In genomic region chr4:6294705-6295421, GRCh38 we compare ENCODE assay signal across 27 cellular contexts.
"Had no signal": no experiment of that assay in that cellular context is flagged by ENCODE, and none has a peak within 500 bp of the region (broad histone marks: within the 10 kb centered on the region; RNA-seq: fewer than 3 reads in every experiment).

No MANE protein-coding gene starts in this region.

- H3K79me2 ChIP-seq: hepatocyte had no signal

- H3K36me3 Mint-ChIP-seq: naive B cell; stimulated activated effector memory CD8-positive, alpha-beta T cell treated with anti-CD3 and anti-CD28 coated beads, Interleukin-12 subunit alpha, Interleukin-12 subunit beta, amount 100 ng/mL, for 72 hours had no signal

- H3K4me3 ChIP-seq: heart right ventricle, hepatocyte, left ventricle myocardium inferior, lung, neural progenitor cell, pancreas, prostate gland, sigmoid colon, spleen, suprapubic skin, thoracic aorta, tibial artery, upper lobe of right lung had no signal

- H3K9me3 Mint-ChIP-seq: mesothelial cell of epicardium; naive B cell; nephron; neural progenitor cell; stimulated activated effector memory CD8-positive, alpha-beta T cell treated with anti-CD3 and anti-CD28 coated beads, Interleukin-12 subunit alpha, Interleukin-12 subunit beta, amount 100 ng/mL, for 72 hours; stimulated activated naive CD8-positive, alpha-beta T cell treated with anti-CD3 and anti-CD28 coated beads, Interleukin-15, Interleukin-2, amounts not matched to agents 100 ng/mL and 50 ng/mL, for 24 hours had no signal

- H3K9me3 ChIP-seq: heart right ventricle, left ventricle myocardium inferior, pancreas, prostate gland, sigmoid colon, spleen, suprapubic skin, thoracic aorta, tibial artery, upper lobe of right lung had no signal

- H3K27ac ChIP-seq: heart right ventricle, hepatocyte, left ventricle myocardium inferior, neural progenitor cell, pancreas, prostate gland, sigmoid colon, spleen, suprapubic skin, thoracic aorta, tibial artery, upper lobe of right lung had no signal

- ATAC-seq: heart right ventricle; pancreas; right cardiac atrium; stimulated activated effector memory CD8-positive, alpha-beta T cell treated with anti-CD3 and anti-CD28 coated beads, Interleukin-12 subunit alpha, Interleukin-12 subunit beta, amount 100 ng/mL, for 72 hours; upper lobe of right lung had no signal

- H3K27ac Mint-ChIP-seq: mesothelial cell of epicardium; naive B cell; nephron; stimulated activated effector memory CD8-positive, alpha-beta T cell treated with anti-CD3 and anti-CD28 coated beads, Interleukin-12 subunit alpha, Interleukin-12 subunit beta, amount 100 ng/mL, for 72 hours; stimulated activated naive CD8-positive, alpha-beta T cell treated with anti-CD3 and anti-CD28 coated beads, Interleukin-15, Interleukin-2, amounts not matched to agents 100 ng/mL and 50 ng/mL, for 24 hours had no signal

- H3K27me3 Mint-ChIP-seq: naive B cell; stimulated activated naive CD8-positive, alpha-beta T cell treated with anti-CD3 and anti-CD28 coated beads, Interleukin-15, Interleukin-2, amounts not matched to agents 100 ng/mL and 50 ng/mL, for 24 hours had no signal

- H3K4me2 ChIP-seq: hepatocyte, neural progenitor cell had no signal

- H3K4me3 Mint-ChIP-seq: mesothelial cell of epicardium; nephron; stimulated activated effector memory CD8-positive, alpha-beta T cell treated with anti-CD3 and anti-CD28 coated beads, Interleukin-12 subunit alpha, Interleukin-12 subunit beta, amount 100 ng/mL, for 72 hours; stimulated activated naive CD8-positive, alpha-beta T cell treated with anti-CD3 and anti-CD28 coated beads, Interleukin-15, Interleukin-2, amounts not matched to agents 100 ng/mL and 50 ng/mL, for 24 hours had no signal

- DNase-seq: heart right ventricle; islet precursor cell; left ventricle myocardium inferior; mesendoderm; naive B cell; posterior cingulate gyrus; retina; right cardiac atrium; sigmoid colon; small intestine; spleen; stimulated activated CD4-positive, alpha-beta T cell treated with anti-CD3 and anti-CD28 coated beads, Interleukin-4, amount 100 ng/mL, for 24 hours; stimulated activated naive CD4-positive, alpha-beta T cell; tibial artery; trophoblast cell; upper lobe of right lung had no signal

- H3K4me1 Mint-ChIP-seq: mesothelial cell of epicardium, naive B cell, nephron, neural progenitor cell had no signal

- H2AFZ ChIP-seq: hepatocyte, neural progenitor cell had no signal

- H3K36me3 ChIP-seq: neural progenitor cell, prostate gland had no signal

- H3K27me3 ChIP-seq: heart right ventricle, hepatocyte, neural progenitor cell, pancreas, sigmoid colon, spleen, suprapubic skin, tibial artery, upper lobe of right lung had no signal

- H3K4me1 ChIP-seq: heart right ventricle, left ventricle myocardium inferior, neural progenitor cell, pancreas, prostate gland, suprapubic skin, tibial artery, upper lobe of right lung had no signal
